In genomic region chr19:31770220-31770619, GRCh38 we compare ENCODE assay signal across 1 cellular context.
TF ChIP-seq lines count a peak whose summit lies in the region.

No MANE protein-coding gene starts in this region.

TF ChIP-seq in IMR-90, 13 proteins besides CTCF, POLR2A, EP300 and RAD21 (continued from another document):
- no peak for TF ChIP-seq RCOR1 (IDR thresholded peaks at IDR 0.05; ENCODE audit: insufficient replicate concordance, low read length)
